ENCODE assay signal across 1 cellular context in genomic region chr1:156123356-156124196, GRCh38.
TF ChIP-seq lines count a peak whose summit lies in the region.

No MANE protein-coding gene starts in this region.

TF ChIP-seq in HepG2, 621 proteins besides CTCF, POLR2A, EP300 and RAD21 (continued from another document and continues in another):
- TF ChIP-seq ZNF83 (CRISPR knock-in tag; IDR thresholded peaks at IDR 0.05; ENCODE audit: borderline replicate concordance) (no peak), PCBP2 (optimal IDR thresholded peaks at IDR 0.05; ENCODE audit: low read depth, low read length, poor library complexity, severe bottlenecking) (no peak), KDM3A (CRISPR knock-in tag; IDR thresholded peaks at IDR 0.05; ENCODE audit: low read depth) (no peak), NBN (conservative IDR thresholded peaks at IDR 0.05) (no peak), ZFP36L2 (CRISPR knock-in tag; IDR thresholded peaks at IDR 0.05) (no peak), BORCS8-MEF2B (CRISPR knock-in tag; IDR thresholded peaks at IDR 0.05) (no peak), RXRB (CRISPR knock-in tag; IDR thresholded peaks at IDR 0.05; ENCODE audit: borderline replicate concordance) (peak; percentile 53; the same call in 1 of the 2 replicates), ZNF253 (CRISPR knock-in tag; IDR thresholded peaks at IDR 0.05; ENCODE audit: borderline replicate concordance) (no peak), NFAT5 (CRISPR knock-in tag; IDR thresholded peaks at IDR 0.05) (no peak), KDM5B (CRISPR knock-in tag; IDR thresholded peaks at IDR 0.05; ENCODE audit: borderline replicate concordance) (no peak), ZNF580 (CRISPR knock-in tag; IDR thresholded peaks at IDR 0.05; ENCODE audit: borderline replicate concordance, low read depth) (no peak; the same call in 1 of the 2 replicates), ZNF550 (CRISPR knock-in tag; IDR thresholded peaks at IDR 0.05; ENCODE audit: borderline replicate concordance) (0 out of 2 replicates have a peak, but pooled peaks have one; percentile 23), XBP1 (CRISPR knock-in tag; IDR thresholded peaks at IDR 0.05) (no peak), ZFAT (CRISPR knock-in tag; conservative IDR thresholded peaks at IDR 0.05) (no peak), LCORL (IDR thresholded peaks at IDR 0.05) (peak; percentile 74), LCORL (CRISPR knock-in tag; IDR thresholded peaks at IDR 0.05) (peak; percentile 68)
- TF ChIP-seq, protein P1, sequence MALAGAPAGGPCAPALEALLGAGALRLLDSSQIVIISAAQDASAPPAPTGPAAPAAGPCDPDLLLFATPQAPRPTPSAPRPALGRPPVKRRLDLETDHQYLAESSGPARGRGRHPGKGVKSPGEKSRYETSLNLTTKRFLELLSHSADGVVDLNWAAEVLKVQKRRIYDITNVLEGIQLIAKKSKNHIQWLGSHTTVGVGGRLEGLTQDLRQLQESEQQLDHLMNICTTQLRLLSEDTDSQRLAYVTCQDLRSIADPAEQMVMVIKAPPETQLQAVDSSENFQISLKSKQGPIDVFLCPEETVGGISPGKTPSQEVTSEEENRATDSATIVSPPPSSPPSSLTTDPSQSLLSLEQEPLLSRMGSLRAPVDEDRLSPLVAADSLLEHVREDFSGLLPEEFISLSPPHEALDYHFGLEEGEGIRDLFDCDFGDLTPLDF (CRISPR knock-in tag; IDR thresholded peaks at IDR 0.05): no peak
- TF ChIP-seq, protein P2, sequence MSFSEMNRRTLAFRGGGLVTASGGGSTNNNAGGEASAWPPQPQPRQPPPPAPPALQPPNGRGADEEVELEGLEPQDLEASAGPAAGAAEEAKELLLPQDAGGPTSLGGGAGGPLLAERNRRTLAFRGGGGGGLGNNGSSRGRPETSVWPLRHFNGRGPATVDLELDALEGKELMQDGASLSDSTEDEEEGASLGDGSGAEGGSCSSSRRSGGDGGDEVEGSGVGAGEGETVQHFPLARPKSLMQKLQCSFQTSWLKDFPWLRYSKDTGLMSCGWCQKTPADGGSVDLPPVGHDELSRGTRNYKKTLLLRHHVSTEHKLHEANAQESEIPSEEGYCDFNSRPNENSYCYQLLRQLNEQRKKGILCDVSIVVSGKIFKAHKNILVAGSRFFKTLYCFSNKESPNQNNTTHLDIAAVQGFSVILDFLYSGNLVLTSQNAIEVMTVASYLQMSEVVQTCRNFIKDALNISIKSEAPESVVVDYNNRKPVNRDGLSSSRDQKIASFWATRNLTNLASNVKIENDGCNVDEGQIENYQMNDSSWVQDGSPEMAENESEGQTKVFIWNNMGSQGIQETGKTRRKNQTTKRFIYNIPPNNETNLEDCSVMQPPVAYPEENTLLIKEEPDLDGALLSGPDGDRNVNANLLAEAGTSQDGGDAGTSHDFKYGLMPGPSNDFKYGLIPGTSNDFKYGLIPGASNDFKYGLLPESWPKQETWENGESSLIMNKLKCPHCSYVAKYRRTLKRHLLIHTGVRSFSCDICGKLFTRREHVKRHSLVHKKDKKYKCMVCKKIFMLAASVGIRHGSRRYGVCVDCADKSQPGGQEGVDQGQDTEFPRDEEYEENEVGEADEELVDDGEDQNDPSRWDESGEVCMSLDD (CRISPR knock-in tag; IDR thresholded peaks at IDR 0.05; ENCODE audit: borderline replicate concordance): no peak
- TF ChIP-seq, protein P3, sequence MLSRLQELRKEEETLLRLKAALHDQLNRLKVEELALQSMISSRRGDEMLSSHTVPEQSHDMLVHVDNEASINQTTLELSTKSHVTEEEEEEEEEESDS (CRISPR knock-in tag; IDR thresholded peaks at IDR 0.05; ENCODE audit: borderline replicate concordance): no peak
- TF ChIP-seq, protein P4, sequence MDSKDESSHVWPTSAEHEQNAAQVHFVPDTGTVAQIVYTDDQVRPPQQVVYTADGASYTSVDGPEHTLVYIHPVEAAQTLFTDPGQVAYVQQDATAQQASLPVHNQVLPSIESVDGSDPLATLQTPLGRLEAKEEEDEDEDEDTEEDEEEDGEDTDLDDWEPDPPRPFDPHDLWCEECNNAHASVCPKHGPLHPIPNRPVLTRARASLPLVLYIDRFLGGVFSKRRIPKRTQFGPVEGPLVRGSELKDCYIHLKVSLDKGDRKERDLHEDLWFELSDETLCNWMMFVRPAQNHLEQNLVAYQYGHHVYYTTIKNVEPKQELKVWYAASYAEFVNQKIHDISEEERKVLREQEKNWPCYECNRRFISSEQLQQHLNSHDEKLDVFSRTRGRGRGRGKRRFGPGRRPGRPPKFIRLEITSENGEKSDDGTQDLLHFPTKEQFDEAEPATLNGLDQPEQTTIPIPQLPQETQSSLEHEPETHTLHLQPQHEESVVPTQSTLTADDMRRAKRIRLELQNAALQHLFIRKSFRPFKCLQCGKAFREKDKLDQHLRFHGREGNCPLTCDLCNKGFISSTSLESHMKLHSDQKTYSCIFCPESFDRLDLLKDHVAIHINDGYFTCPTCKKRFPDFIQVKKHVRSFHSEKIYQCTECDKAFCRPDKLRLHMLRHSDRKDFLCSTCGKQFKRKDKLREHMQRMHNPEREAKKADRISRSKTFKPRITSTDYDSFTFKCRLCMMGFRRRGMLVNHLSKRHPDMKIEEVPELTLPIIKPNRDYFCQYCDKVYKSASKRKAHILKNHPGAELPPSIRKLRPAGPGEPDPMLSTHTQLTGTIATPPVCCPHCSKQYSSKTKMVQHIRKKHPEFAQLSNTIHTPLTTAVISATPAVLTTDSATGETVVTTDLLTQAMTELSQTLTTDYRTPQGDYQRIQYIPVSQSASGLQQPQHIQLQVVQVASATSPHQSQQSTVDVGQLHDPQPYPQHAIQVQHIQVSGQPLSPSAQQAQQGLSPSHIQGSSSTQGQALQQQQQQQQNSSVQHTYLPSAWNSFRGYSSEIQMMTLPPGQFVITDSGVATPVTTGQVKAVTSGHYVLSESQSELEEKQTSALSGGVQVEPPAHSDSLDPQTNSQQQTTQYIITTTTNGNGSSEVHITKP (CRISPR knock-in tag; IDR thresholded peaks at IDR 0.05; ENCODE audit: low read depth): no peak; the same call in 1 of the 2 replicates
- TF ChIP-seq, protein P5, sequence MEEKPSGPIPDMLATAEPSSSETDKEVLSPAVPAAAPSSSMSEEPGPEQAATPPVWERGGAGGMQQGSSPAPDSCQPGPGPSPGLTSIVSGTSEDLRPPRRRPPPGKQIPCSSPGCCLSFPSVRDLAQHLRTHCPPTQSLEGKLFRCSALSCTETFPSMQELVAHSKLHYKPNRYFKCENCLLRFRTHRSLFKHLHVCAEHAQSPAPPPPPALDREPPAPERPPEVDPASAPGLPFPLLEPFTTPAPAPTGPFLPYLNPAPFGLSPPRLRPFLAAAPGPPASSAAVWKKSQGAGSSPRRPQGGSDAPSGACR (CRISPR knock-in tag; IDR thresholded peaks at IDR 0.05): peak; percentile 76; the same call in 1 of the 2 replicates
- TF ChIP-seq, protein P6, sequence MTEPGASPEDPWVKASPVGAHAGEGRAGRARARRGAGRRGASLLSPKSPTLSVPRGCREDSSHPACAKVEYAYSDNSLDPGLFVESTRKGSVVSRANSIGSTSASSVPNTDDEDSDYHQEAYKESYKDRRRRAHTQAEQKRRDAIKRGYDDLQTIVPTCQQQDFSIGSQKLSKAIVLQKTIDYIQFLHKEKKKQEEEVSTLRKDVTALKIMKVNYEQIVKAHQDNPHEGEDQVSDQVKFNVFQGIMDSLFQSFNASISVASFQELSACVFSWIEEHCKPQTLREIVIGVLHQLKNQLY (CRISPR knock-in tag; IDR thresholded peaks at IDR 0.05): no peak
- TF ChIP-seq, protein P7, sequence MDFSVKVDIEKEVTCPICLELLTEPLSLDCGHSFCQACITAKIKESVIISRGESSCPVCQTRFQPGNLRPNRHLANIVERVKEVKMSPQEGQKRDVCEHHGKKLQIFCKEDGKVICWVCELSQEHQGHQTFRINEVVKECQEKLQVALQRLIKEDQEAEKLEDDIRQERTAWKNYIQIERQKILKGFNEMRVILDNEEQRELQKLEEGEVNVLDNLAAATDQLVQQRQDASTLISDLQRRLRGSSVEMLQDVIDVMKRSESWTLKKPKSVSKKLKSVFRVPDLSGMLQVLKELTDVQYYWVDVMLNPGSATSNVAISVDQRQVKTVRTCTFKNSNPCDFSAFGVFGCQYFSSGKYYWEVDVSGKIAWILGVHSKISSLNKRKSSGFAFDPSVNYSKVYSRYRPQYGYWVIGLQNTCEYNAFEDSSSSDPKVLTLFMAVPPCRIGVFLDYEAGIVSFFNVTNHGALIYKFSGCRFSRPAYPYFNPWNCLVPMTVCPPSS (IDR thresholded peaks at IDR 0.05): no peak
- TF ChIP-seq, protein P8, sequence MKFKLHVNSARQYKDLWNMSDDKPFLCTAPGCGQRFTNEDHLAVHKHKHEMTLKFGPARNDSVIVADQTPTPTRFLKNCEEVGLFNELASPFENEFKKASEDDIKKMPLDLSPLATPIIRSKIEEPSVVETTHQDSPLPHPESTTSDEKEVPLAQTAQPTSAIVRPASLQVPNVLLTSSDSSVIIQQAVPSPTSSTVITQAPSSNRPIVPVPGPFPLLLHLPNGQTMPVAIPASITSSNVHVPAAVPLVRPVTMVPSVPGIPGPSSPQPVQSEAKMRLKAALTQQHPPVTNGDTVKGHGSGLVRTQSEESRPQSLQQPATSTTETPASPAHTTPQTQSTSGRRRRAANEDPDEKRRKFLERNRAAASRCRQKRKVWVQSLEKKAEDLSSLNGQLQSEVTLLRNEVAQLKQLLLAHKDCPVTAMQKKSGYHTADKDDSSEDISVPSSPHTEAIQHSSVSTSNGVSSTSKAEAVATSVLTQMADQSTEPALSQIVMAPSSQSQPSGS (CRISPR knock-in tag; IDR thresholded peaks at IDR 0.05): peak; percentile 62; the same call in 1 of the 2 replicates
